ENCODE assay signal across 1 cellular context in genomic region chr6:5082487-5083306, GRCh38.
A peak's percentile ranks its signal among the peaks of the same experiment; 100 is the strongest.
TF ChIP-seq lines count a peak whose summit lies in the region.

No MANE protein-coding gene starts in this region.

TF ChIP-seq in HepG2, 621 proteins besides CTCF, POLR2A, EP300 and RAD21 (continued from another document and continues in another):
- TF ChIP-seq, protein P1, sequence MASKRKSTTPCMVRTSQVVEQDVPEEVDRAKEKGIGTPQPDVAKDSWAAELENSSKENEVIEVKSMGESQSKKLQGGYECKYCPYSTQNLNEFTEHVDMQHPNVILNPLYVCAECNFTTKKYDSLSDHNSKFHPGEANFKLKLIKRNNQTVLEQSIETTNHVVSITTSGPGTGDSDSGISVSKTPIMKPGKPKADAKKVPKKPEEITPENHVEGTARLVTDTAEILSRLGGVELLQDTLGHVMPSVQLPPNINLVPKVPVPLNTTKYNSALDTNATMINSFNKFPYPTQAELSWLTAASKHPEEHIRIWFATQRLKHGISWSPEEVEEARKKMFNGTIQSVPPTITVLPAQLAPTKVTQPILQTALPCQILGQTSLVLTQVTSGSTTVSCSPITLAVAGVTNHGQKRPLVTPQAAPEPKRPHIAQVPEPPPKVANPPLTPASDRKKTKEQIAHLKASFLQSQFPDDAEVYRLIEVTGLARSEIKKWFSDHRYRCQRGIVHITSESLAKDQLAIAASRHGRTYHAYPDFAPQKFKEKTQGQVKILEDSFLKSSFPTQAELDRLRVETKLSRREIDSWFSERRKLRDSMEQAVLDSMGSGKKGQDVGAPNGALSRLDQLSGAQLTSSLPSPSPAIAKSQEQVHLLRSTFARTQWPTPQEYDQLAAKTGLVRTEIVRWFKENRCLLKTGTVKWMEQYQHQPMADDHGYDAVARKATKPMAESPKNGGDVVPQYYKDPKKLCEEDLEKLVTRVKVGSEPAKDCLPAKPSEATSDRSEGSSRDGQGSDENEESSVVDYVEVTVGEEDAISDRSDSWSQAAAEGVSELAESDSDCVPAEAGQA (IDR thresholded peaks at IDR 0.05; ENCODE audit: low read depth): peak; percentile 34; the same call in 1 of the 2 replicates
- TF ChIP-seq, protein P1 (CRISPR knock-in tag; IDR thresholded peaks at IDR 0.05; ENCODE audit: borderline replicate concordance): no peak
- TF ChIP-seq ZNF343 (CRISPR knock-in tag; IDR thresholded peaks at IDR 0.05): no peak
- TF ChIP-seq, protein P2, sequence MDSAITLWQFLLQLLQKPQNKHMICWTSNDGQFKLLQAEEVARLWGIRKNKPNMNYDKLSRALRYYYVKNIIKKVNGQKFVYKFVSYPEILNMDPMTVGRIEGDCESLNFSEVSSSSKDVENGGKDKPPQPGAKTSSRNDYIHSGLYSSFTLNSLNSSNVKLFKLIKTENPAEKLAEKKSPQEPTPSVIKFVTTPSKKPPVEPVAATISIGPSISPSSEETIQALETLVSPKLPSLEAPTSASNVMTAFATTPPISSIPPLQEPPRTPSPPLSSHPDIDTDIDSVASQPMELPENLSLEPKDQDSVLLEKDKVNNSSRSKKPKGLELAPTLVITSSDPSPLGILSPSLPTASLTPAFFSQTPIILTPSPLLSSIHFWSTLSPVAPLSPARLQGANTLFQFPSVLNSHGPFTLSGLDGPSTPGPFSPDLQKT (CRISPR knock-in tag; IDR thresholded peaks at IDR 0.05; ENCODE audit: borderline replicate concordance): no peak
- TF ChIP-seq TEAD3 (CRISPR knock-in tag; optimal IDR thresholded peaks at IDR 0.05; ENCODE audit: borderline replicate concordance): peak; percentile 59
- no peak for TF ChIP-seq PAF1 (CRISPR knock-in tag; IDR thresholded peaks at IDR 0.05)
- TF ChIP-seq HHEX (CRISPR knock-in tag; IDR thresholded peaks at IDR 0.05): no peak
- no peak for TF ChIP-seq MTERF4 (CRISPR knock-in tag; IDR thresholded peaks at IDR 0.05)
- TF ChIP-seq FOXO4 (CRISPR knock-in tag; conservative IDR thresholded peaks at IDR 0.05): no peak
- TF ChIP-seq, protein P3, sequence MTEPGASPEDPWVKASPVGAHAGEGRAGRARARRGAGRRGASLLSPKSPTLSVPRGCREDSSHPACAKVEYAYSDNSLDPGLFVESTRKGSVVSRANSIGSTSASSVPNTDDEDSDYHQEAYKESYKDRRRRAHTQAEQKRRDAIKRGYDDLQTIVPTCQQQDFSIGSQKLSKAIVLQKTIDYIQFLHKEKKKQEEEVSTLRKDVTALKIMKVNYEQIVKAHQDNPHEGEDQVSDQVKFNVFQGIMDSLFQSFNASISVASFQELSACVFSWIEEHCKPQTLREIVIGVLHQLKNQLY (CRISPR knock-in tag; IDR thresholded peaks at IDR 0.05): no peak; the same call in 1 of the 2 replicates
- 0 out of 2 replicates have a peak, but pooled peaks have one; percentile 19 for TF ChIP-seq JUND (CRISPR knock-in tag; IDR thresholded peaks at IDR 0.05)
- no peak for TF ChIP-seq MAF1 (CRISPR knock-in tag; IDR thresholded peaks at IDR 0.05; ENCODE audit: borderline replicate concordance)
- TF ChIP-seq, protein P4, sequence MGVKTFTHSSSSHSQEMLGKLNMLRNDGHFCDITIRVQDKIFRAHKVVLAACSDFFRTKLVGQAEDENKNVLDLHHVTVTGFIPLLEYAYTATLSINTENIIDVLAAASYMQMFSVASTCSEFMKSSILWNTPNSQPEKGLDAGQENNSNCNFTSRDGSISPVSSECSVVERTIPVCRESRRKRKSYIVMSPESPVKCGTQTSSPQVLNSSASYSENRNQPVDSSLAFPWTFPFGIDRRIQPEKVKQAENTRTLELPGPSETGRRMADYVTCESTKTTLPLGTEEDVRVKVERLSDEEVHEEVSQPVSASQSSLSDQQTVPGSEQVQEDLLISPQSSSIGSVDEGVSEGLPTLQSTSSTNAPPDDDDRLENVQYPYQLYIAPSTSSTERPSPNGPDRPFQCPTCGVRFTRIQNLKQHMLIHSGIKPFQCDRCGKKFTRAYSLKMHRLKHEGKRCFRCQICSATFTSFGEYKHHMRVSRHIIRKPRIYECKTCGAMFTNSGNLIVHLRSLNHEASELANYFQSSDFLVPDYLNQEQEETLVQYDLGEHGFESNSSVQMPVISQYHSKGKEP (CRISPR knock-in tag; IDR thresholded peaks at IDR 0.05): no peak
- no peak for TF ChIP-seq ZNF792 (CRISPR knock-in tag; IDR thresholded peaks at IDR 0.05)
- TF ChIP-seq CREB3 (CRISPR knock-in tag; IDR thresholded peaks at IDR 0.05): no peak
- peak; percentile 65 for TF ChIP-seq IKZF5 (CRISPR knock-in tag; IDR thresholded peaks at IDR 0.05)
- no peak; the same call in 1 of the 2 replicates for TF ChIP-seq ZKSCAN8 (CRISPR knock-in tag; IDR thresholded peaks at IDR 0.05; ENCODE audit: borderline replicate concordance)
- TF ChIP-seq ISX (CRISPR knock-in tag; conservative IDR thresholded peaks at IDR 0.05): no peak
- TF ChIP-seq PAWR (CRISPR knock-in tag; IDR thresholded peaks at IDR 0.05; ENCODE audit: borderline replicate concordance): no peak
- no peak for TF ChIP-seq NKX3-1 (CRISPR knock-in tag; IDR thresholded peaks at IDR 0.05)
- TF ChIP-seq, protein P5, sequence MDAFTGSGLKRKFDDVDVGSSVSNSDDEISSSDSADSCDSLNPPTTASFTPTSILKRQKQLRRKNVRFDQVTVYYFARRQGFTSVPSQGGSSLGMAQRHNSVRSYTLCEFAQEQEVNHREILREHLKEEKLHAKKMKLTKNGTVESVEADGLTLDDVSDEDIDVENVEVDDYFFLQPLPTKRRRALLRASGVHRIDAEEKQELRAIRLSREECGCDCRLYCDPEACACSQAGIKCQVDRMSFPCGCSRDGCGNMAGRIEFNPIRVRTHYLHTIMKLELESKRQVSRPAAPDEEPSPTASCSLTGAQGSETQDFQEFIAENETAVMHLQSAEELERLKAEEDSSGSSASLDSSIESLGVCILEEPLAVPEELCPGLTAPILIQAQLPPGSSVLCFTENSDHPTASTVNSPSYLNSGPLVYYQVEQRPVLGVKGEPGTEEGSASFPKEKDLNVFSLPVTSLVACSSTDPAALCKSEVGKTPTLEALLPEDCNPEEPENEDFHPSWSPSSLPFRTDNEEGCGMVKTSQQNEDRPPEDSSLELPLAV (CRISPR knock-in tag; conservative IDR thresholded peaks at IDR 0.05; ENCODE audit: low read depth): no peak
- TF ChIP-seq ZNF292 (CRISPR knock-in tag; IDR thresholded peaks at IDR 0.05; ENCODE audit: borderline replicate concordance, low read depth): peak; percentile 51; the same call in 1 of the 2 replicates
- TF ChIP-seq NR2F2 (IDR thresholded peaks at IDR 0.05; ENCODE audit: borderline replicate concordance, low read depth): no peak
- no peak for TF ChIP-seq WIZ (CRISPR knock-in tag; IDR thresholded peaks at IDR 0.05)
- no peak for TF ChIP-seq KDM5A (IDR thresholded peaks at IDR 0.05; ENCODE audit: borderline replicate concordance, low read length)
- peak; percentile 89 for TF ChIP-seq ZNF747 (CRISPR knock-in tag; IDR thresholded peaks at IDR 0.05; ENCODE audit: borderline replicate concordance)
- TF ChIP-seq KLF11 (CRISPR knock-in tag; IDR thresholded peaks at IDR 0.05): no peak
- TF ChIP-seq ZFP36L2 (CRISPR knock-in tag; IDR thresholded peaks at IDR 0.05): 0 out of 2 replicates have a peak, but pooled peaks have one; percentile 28
- TF ChIP-seq, protein P6, sequence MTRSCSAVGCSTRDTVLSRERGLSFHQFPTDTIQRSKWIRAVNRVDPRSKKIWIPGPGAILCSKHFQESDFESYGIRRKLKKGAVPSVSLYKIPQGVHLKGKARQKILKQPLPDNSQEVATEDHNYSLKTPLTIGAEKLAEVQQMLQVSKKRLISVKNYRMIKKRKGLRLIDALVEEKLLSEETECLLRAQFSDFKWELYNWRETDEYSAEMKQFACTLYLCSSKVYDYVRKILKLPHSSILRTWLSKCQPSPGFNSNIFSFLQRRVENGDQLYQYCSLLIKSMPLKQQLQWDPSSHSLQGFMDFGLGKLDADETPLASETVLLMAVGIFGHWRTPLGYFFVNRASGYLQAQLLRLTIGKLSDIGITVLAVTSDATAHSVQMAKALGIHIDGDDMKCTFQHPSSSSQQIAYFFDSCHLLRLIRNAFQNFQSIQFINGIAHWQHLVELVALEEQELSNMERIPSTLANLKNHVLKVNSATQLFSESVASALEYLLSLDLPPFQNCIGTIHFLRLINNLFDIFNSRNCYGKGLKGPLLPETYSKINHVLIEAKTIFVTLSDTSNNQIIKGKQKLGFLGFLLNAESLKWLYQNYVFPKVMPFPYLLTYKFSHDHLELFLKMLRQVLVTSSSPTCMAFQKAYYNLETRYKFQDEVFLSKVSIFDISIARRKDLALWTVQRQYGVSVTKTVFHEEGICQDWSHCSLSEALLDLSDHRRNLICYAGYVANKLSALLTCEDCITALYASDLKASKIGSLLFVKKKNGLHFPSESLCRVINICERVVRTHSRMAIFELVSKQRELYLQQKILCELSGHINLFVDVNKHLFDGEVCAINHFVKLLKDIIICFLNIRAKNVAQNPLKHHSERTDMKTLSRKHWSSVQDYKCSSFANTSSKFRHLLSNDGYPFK (CRISPR knock-in tag; IDR thresholded peaks at IDR 0.05; ENCODE audit: borderline replicate concordance): peak; percentile 61; the same call in 1 of the 2 replicates
- TF ChIP-seq MTA1 (CRISPR knock-in tag; IDR thresholded peaks at IDR 0.05; ENCODE audit: borderline replicate concordance): peak; percentile 97
